In the genomic region with DNA sequence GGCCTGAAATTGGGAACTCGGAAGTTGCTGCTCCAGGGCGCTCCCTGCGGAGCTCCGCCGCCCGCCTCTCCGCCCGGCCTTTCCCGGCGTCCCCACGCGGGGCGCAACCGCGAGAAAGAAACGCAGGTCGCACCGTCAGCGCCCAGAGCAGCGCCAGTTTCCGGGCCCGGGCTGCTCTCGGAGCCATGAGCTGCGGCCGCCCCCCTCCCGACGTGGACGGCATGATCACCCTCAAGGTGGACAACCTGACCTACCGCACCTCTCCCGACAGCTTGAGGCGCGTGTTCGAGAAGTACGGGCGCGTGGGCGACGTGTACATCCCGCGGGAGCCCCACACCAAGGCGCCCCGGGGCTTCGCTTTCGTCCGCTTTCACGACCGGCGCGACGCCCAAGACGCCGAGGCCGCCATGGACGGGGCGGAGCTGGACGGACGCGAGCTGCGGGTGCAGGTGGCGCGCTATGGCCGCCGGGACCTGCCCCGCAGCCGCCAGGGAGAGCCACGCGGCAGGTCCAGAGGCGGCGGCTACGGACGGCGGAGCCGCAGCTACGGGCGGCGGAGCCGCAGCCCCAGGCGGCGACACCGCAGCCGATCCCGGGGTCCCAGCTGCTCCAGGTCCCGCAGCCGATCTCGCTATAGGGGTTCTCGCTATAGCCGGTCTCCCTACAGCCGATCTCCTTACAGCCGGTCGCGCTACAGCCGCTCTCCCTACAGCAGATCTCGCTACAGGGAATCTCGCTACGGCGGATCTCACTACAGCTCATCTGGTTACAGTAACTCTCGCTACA, we compare ENCODE assay signal across 1 cellular context.
TF ChIP-seq lines count a peak whose summit lies in the region.

No MANE protein-coding gene starts in this region.

TF ChIP-seq in GM23338, 12 proteins besides CTCF, POLR2A, EP300 and RAD21 (continued from another document):
- TF ChIP-seq, protein P1, sequence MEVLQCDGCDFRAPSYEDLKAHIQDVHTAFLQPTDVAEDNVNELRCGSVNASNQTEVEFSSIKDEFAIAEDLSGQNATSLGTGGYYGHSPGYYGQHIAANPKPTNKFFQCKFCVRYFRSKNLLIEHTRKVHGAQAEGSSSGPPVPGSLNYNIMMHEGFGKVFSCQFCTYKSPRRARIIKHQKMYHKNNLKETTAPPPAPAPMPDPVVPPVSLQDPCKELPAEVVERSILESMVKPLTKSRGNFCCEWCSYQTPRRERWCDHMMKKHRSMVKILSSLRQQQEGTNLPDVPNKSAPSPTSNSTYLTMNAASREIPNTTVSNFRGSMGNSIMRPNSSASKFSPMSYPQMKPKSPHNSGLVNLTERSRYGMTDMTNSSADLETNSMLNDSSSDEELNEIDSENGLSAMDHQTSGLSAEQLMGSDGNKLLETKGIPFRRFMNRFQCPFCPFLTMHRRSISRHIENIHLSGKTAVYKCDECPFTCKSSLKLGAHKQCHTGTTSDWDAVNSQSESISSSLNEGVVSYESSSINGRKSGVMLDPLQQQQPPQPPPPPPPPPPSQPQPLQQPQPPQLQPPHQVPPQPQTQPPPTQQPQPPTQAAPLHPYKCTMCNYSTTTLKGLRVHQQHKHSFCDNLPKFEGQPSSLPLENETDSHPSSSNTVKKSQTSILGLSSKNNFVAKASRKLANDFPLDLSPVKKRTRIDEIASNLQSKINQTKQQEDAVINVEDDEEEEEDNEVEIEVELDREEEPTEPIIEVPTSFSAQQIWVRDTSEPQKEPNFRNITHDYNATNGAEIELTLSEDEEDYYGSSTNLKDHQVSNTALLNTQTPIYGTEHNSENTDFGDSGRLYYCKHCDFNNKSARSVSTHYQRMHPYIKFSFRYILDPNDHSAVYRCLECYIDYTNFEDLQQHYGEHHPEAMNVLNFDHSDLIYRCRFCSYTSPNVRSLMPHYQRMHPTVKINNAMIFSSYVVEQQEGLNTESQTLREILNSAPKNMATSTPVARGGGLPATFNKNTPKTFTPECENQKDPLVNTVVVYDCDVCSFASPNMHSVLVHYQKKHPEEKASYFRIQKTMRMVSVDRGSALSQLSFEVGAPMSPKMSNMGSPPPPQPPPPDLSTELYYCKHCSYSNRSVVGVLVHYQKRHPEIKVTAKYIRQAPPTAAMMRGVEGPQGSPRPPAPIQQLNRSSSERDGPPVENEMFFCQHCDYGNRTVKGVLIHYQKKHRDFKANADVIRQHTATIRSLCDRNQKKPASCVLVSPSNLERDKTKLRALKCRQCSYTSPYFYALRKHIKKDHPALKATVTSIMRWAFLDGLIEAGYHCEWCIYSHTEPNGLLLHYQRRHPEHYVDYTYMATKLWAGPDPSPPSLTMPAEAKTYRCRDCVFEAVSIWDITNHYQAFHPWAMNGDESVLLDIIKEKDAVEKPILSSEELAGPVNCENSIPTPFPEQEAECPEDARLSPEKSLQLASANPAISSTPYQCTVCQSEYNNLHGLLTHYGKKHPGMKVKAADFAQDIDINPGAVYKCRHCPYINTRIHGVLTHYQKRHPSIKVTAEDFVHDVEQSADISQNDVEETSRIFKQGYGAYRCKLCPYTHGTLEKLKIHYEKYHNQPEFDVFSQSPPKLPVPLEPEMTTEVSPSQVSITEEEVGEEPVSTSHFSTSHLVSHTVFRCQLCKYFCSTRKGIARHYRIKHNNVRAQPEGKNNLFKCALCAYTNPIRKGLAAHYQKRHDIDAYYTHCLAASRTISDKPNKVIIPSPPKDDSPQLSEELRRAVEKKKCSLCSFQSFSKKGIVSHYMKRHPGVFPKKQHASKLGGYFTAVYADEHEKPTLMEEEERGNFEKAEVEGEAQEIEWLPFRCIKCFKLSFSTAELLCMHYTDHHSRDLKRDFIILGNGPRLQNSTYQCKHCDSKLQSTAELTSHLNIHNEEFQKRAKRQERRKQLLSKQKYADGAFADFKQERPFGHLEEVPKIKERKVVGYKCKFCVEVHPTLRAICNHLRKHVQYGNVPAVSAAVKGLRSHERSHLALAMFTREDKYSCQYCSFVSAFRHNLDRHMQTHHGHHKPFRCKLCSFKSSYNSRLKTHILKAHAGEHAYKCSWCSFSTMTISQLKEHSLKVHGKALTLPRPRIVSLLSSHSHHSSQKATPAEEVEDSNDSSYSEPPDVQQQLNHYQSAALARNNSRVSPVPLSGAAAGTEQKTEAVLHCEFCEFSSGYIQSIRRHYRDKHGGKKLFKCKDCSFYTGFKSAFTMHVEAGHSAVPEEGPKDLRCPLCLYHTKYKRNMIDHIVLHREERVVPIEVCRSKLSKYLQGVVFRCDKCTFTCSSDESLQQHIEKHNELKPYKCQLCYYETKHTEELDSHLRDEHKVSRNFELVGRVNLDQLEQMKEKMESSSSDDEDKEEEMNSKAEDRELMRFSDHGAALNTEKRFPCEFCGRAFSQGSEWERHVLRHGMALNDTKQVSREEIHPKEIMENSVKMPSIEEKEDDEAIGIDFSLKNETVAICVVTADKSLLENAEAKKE (CRISPR knock-in tag; IDR thresholded peaks at IDR 0.05), result no peak
- TF ChIP-seq JUNB (IDR thresholded peaks at IDR 0.05; ENCODE audit: unreplicated experiment) (no peak), EZH2 (IDR thresholded peaks at IDR 0.05; ENCODE audit: low read depth, unreplicated experiment) (no peak), ZNF331 (CRISPR knock-in tag; IDR thresholded peaks at IDR 0.05; ENCODE audit: low read depth) (no peak), EZH2phosphoT487 (IDR thresholded peaks at IDR 0.05; ENCODE audit: unreplicated experiment) (no peak), POLR2AphosphoS5 (IDR thresholded peaks at IDR 0.05; ENCODE audit: low read depth) (peak; percentile 69)
- TF ChIP-seq, protein P2, sequence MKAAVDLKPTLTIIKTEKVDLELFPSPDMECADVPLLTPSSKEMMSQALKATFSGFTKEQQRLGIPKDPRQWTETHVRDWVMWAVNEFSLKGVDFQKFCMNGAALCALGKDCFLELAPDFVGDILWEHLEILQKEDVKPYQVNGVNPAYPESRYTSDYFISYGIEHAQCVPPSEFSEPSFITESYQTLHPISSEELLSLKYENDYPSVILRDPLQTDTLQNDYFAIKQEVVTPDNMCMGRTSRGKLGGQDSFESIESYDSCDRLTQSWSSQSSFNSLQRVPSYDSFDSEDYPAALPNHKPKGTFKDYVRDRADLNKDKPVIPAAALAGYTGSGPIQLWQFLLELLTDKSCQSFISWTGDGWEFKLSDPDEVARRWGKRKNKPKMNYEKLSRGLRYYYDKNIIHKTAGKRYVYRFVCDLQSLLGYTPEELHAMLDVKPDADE (IDR thresholded peaks at IDR 0.05), result no peak
- TF ChIP-seq, protein P3, sequence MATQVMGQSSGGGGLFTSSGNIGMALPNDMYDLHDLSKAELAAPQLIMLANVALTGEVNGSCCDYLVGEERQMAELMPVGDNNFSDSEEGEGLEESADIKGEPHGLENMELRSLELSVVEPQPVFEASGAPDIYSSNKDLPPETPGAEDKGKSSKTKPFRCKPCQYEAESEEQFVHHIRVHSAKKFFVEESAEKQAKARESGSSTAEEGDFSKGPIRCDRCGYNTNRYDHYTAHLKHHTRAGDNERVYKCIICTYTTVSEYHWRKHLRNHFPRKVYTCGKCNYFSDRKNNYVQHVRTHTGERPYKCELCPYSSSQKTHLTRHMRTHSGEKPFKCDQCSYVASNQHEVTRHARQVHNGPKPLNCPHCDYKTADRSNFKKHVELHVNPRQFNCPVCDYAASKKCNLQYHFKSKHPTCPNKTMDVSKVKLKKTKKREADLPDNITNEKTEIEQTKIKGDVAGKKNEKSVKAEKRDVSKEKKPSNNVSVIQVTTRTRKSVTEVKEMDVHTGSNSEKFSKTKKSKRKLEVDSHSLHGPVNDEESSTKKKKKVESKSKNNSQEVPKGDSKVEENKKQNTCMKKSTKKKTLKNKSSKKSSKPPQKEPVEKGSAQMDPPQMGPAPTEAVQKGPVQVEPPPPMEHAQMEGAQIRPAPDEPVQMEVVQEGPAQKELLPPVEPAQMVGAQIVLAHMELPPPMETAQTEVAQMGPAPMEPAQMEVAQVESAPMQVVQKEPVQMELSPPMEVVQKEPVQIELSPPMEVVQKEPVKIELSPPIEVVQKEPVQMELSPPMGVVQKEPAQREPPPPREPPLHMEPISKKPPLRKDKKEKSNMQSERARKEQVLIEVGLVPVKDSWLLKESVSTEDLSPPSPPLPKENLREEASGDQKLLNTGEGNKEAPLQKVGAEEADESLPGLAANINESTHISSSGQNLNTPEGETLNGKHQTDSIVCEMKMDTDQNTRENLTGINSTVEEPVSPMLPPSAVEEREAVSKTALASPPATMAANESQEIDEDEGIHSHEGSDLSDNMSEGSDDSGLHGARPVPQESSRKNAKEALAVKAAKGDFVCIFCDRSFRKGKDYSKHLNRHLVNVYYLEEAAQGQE (IDR thresholded peaks at IDR 0.05; ENCODE audit: unreplicated experiment), result no peak
